Comparison of ENCODE assay signal across 9 cellular contexts in genomic region chr3:16064660-16065414, GRCh38.
DNase-seq lines count a peak whose midpoint lies in the region; ATAC-seq and TF ChIP-seq lines count a peak whose summit lies in the region.
"Had no signal": no experiment of that assay in that cellular context is flagged by ENCODE, and none has a peak within 500 bp of the region (broad histone marks: within the 10 kb centered on the region; RNA-seq: fewer than 3 reads in every experiment).

No MANE protein-coding gene starts in this region.

- CTCF ChIA-PET in activated CD4-positive, alpha-beta T cell treated with anti-CD3 and anti-CD28 coated beads, Interleukin-2, amount 10 ng/mL, durations not matched to agents 7 days and 5 days (lab: Charles Lee), result interaction anchor here (0.5 to 1.2 kb wide), 2 partner anchors 10 to 226 kb away, joined by 3 read pairs; no protein-coding TSS in a partner anchor

- TF ChIP-seq CTCF in RWPE2 (IDR thresholded peaks at IDR 0.05; ENCODE audit: poor library complexity, severe bottlenecking), result no peak

- H3K27me3 ChIP-seq in RWPE2 (ENCODE audit: insufficient read depth, poor library complexity, severe bottlenecking), result no peaks in the 10 kb centered on the region

- no peaks in the 10 kb centered on the region for H3K4me1 Mint-ChIP-seq in activated CD4-positive, alpha-beta T cell treated with anti-CD3 and anti-CD28 coated beads, Interleukin-2, amount 10 ng/mL, durations not matched to agents 7 days and 5 days
- peaks cover 8% of the 10 kb centered on the region for H3K4me1 Mint-ChIP-seq in stimulated activated naive CD8-positive, alpha-beta T cell treated with anti-CD3 and anti-CD28 coated beads, Interleukin-15, amount 100 ng/mL, for 72 hours

- ATAC-seq in RWPE2 (ENCODE audit: low read depth), result no peak
- no peak for ATAC-seq in stimulated activated naive CD8-positive, alpha-beta T cell treated with anti-CD3 and anti-CD28 coated beads, Interleukin-15, amount 100 ng/mL, for 72 hours

- H3K4me1 ChIP-seq in RWPE2 (ENCODE audit: insufficient read depth, poor library complexity, severe bottlenecking), result peaks cover 49% of the 10 kb centered on the region

- DNase-seq in EH (ENCODE audit: low read depth) (peak; percentile 94), RWPE2 (ENCODE audit: low spot score) (no peak), fibroblast of the conjunctiva (ENCODE audit: low read depth) (peak; percentile 86), posterior vena cava (ENCODE audit: low spot score) (peak; percentile 93), germinal center (ENCODE audit: low spot score) (no peak)
- DNase-seq in NK-92 treated with Interleukin-12 subunit alpha and Interleukin-12 subunit beta, amount 100 ng/mL, for 24 hours (lab: John Stamatoyannopoulos, UW), result no peak
- DNase-seq in activated CD4-positive, alpha-beta T cell treated with anti-CD3 and anti-CD28 coated beads, Interleukin-2, amount 10 ng/mL, durations not matched to agents 7 days and 5 days, result no peak
- no peak for DNase-seq in stimulated activated naive CD8-positive, alpha-beta T cell treated with anti-CD3 and anti-CD28 coated beads, Interleukin-15, amount 100 ng/mL, for 72 hours
- DNase-seq: retina had no signal

- intact Hi-C loops in posterior vena cava (cut with DNase I), result no loop called here

- no peak overlapping the region for H3K4me3 Mint-ChIP-seq in activated CD4-positive, alpha-beta T cell treated with anti-CD3 and anti-CD28 coated beads, Interleukin-2, amount 10 ng/mL, durations not matched to agents 7 days and 5 days
- H3K4me3 Mint-ChIP-seq in stimulated activated naive CD8-positive, alpha-beta T cell treated with anti-CD3 and anti-CD28 coated beads, Interleukin-15, amount 100 ng/mL, for 72 hours, result no peak overlapping the region

- no peaks in the 10 kb centered on the region for H3K9me3 ChIP-seq in RWPE2 (ENCODE audit: severe bottlenecking)

- no peaks in the 10 kb centered on the region for H3K36me3 ChIP-seq in RWPE2 (ENCODE audit: low read depth)

- H3K27ac Mint-ChIP-seq in activated CD4-positive, alpha-beta T cell treated with anti-CD3 and anti-CD28 coated beads, Interleukin-2, amount 10 ng/mL, durations not matched to agents 7 days and 5 days, result no peak overlapping the region
- peak overlapping the region in 1 of 2 donors; percentile 52 for H3K27ac Mint-ChIP-seq in stimulated activated naive CD8-positive, alpha-beta T cell treated with anti-CD3 and anti-CD28 coated beads, Interleukin-15, amount 100 ng/mL, for 72 hours

- H3K27me3 Mint-ChIP-seq in activated CD4-positive, alpha-beta T cell treated with anti-CD3 and anti-CD28 coated beads, Interleukin-2, amount 10 ng/mL, durations not matched to agents 7 days and 5 days, result peaks cover 2% of the 10 kb centered on the region
- peaks cover 6% of the 10 kb centered on the region for H3K27me3 Mint-ChIP-seq in stimulated activated naive CD8-positive, alpha-beta T cell treated with anti-CD3 and anti-CD28 coated beads, Interleukin-15, amount 100 ng/mL, for 72 hours

- H3K36me3 Mint-ChIP-seq in activated CD4-positive, alpha-beta T cell treated with anti-CD3 and anti-CD28 coated beads, Interleukin-2, amount 10 ng/mL, durations not matched to agents 7 days and 5 days (ENCODE audit: low read depth), result no peaks in the 10 kb centered on the region

- H3K9me3 Mint-ChIP-seq in activated CD4-positive, alpha-beta T cell treated with anti-CD3 and anti-CD28 coated beads, Interleukin-2, amount 10 ng/mL, durations not matched to agents 7 days and 5 days, result no peaks in the 10 kb centered on the region
- H3K9me3 Mint-ChIP-seq in stimulated activated naive CD8-positive, alpha-beta T cell treated with anti-CD3 and anti-CD28 coated beads, Interleukin-15, amount 100 ng/mL, for 72 hours, result no peaks in the 10 kb centered on the region

- H3K4me3 ChIP-seq in RWPE2 (ENCODE audit: severe bottlenecking), result no peak overlapping the region

- peak overlapping the region; percentile 96 for H3K27ac ChIP-seq in RWPE2 (ENCODE audit: poor library complexity, severe bottlenecking)

- POLR2A ChIA-PET in activated CD4-positive, alpha-beta T cell treated with anti-CD3 and anti-CD28 coated beads, Interleukin-2, amount 10 ng/mL, durations not matched to agents 7 days and 5 days (lab: Charles Lee), result no interaction called here

Comparison
In these comparisons a context has a peak if more than half of its experiments do, and no peak if none do; other contexts are left out.
1. DNase-seq: peak in EH (single experiment), fibroblast of the conjunctiva (single experiment) and posterior vena cava (single experiment); none in RWPE2 (single experiment), NK-92 treated with Interleukin-12 subunit alpha and Interleukin-12 subunit beta, amount 100 ng/mL, for 24 hours (single experiment), activated CD4-positive, alpha-beta T cell treated with anti-CD3 and anti-CD28 coated beads, Interleukin-2, amount 10 ng/mL, durations not matched to agents 7 days and 5 days (single experiment), stimulated activated naive CD8-positive, alpha-beta T cell treated with anti-CD3 and anti-CD28 coated beads, Interleukin-15, amount 100 ng/mL, for 72 hours (0 of 2) and germinal center (single experiment).